ENCODE assay signal across 21 cellular contexts in genomic region chr5:39113354-39113953, GRCh38. TPM values are rescaled to one million over a fixed set of nuclear protein-coding genes. Genes with fewer than 3 reads are reported as not detected.
A peak's percentile ranks its signal among the peaks of the same experiment; 100 is the strongest.
DNase-seq lines count a peak whose midpoint lies in the region; ATAC-seq, FAIRE-seq and TF ChIP-seq lines count a peak whose summit lies in the region.
"Had no signal": no experiment of that assay in that cellular context is flagged by ENCODE, and none has a peak within 500 bp of the region (broad histone marks: within the 10 kb centered on the region; RNA-seq: fewer than 3 reads in every experiment).

No MANE protein-coding gene starts in this region.

- peaks cover 3% of the 10 kb centered on the region; the same call in 1 of the 2 replicates for H3K4me1 ChIP-seq in IMR-90 (ENCODE audit: control insufficient read depth, insufficient read depth, low read length)
- peaks cover 10 to 41% of the 10 kb centered on the region in 2 experiments for H3K4me1 ChIP-seq in K562 (replicated peaks in 1 of 2; ENCODE audit: control insufficient read depth in 2 of 2, insufficient read depth in 2 of 2, low read length in 2 of 2)
- H3K4me1 ChIP-seq: BLaER1 treated with 17β-estradiol and CSF1 and Interleukin-3, amounts not matched to agents 10 nM and 100 nM; Peyer's patch had no signal

- no peaks in the 10 kb centered on the region for H3K79me2 ChIP-seq in K562 (ENCODE audit: control insufficient read depth, insufficient read depth, low read length)

- TF ChIP-seq RAD21 in IMR-90 (IDR thresholded peaks at IDR 0.05; ENCODE audit: low read length) (no peak), K562 (CRISPR knock-in tag; conservative IDR thresholded peaks at IDR 0.05 in 1 of 2, IDR thresholded peaks at IDR 0.05 in 1 of 2) (no peak)

- BruUV-seq in IMR-90 (replicated peaks; lab: Mats Ljungman, UMichigan) = no TSS peak
- no TSS peak for BruUV-seq in K562 (replicated peaks; lab: Mats Ljungman, UMichigan)

- no peaks in the 10 kb centered on the region for H3K9me3 Mint-ChIP-seq in activated naive CD4-positive, alpha-beta T cell treated with anti-CD3 and anti-CD28 coated beads for 36 hours
- H3K9me3 Mint-ChIP-seq in type B pancreatic cell = no peaks in the 10 kb centered on the region
- H3K9me3 Mint-ChIP-seq: HFFc6 had no signal

- H3K36me3 Mint-ChIP-seq in activated naive CD4-positive, alpha-beta T cell treated with anti-CD3 and anti-CD28 coated beads for 36 hours (ENCODE audit: low read depth) = peaks cover 34% of the 10 kb centered on the region
- no peaks in the 10 kb centered on the region for H3K36me3 Mint-ChIP-seq in type B pancreatic cell

- H2AFZ ChIP-seq in IMR-90 (replicated peaks; ENCODE audit: low read length, poor library complexity) (no peak overlapping the region), K562 (ENCODE audit: low read depth, low read length) (peak overlapping the region; percentile 30; the same call in 1 of the 2 replicates)

- H3K27me3 ChIP-seq in IMR-90 (ENCODE audit: control insufficient read depth, insufficient read depth, low read length) = no peaks in the 10 kb centered on the region
- no peaks in the 10 kb centered on the region for H3K27me3 ChIP-seq in K562 (ENCODE audit: control insufficient read depth in 2 of 2, insufficient read depth in 2 of 2, low read length in 2 of 2)
- H3K27me3 ChIP-seq: BLaER1 treated with 17β-estradiol and CSF1 and Interleukin-3, amounts not matched to agents 10 nM and 100 nM; Peyer's patch had no signal

- H3K4ac ChIP-seq in IMR-90 (ENCODE audit: low read depth, low read length) = no peak overlapping the region

- no peak overlapping the region for H3K9ac ChIP-seq in IMR-90 (ENCODE audit: low read depth, low read length)
- H3K9ac ChIP-seq in K562 (ENCODE audit: insufficient read depth in 1 of 2, low read depth in 2 of 2, low read length in 2 of 2) = no peak overlapping the region
- H3K9ac ChIP-seq: BLaER1 treated with 17β-estradiol and CSF1 and Interleukin-3, amounts not matched to agents 10 nM and 100 nM had no signal

- no peak overlapping the region for H3K56ac ChIP-seq in IMR-90 (ENCODE audit: extremely low read depth, insufficient read depth, low read length)

- no peaks in the 10 kb centered on the region for H3K9me3 ChIP-seq in IMR-90 (ENCODE audit: control insufficient read depth, insufficient read depth, low read length)
- H3K9me3 ChIP-seq in K562 (replicated peaks; ENCODE audit: control insufficient read depth, insufficient read depth, low read depth, low read length) = no peaks in the 10 kb centered on the region
- H3K9me3 ChIP-seq: BLaER1 treated with 17β-estradiol and CSF1 and Interleukin-3, amounts not matched to agents 10 nM and 100 nM; Peyer's patch had no signal

- no peak overlapping the region for H2BK20ac ChIP-seq in IMR-90 (ENCODE audit: low read depth, low read length)

- TF ChIP-seq EP300 in K562 (IDR thresholded peaks at IDR 0.05; ENCODE audit: low read length) = no peak

- H3K23ac ChIP-seq in IMR-90 (ENCODE audit: low read depth, low read length) = no peak overlapping the region

- POLR2A ChIA-PET in IMR-90 (lab: Charles Lee; ENCODE audit: unreplicated experiment) (no interaction called here), K562 (lab: Yijun Ruan, JAX) (interaction anchor here (0.9 kb wide), 1 partner anchor 33 kb away, joined by 3 read pairs; no protein-coding TSS in a partner anchor)

- H3K4me2 ChIP-seq in IMR-90 (ENCODE audit: low read depth, low read length) (no peak overlapping the region), K562 (ENCODE audit: insufficient read depth, low read length) (no peak overlapping the region)
- H3K4me2 ChIP-seq: BLaER1 treated with 17β-estradiol and CSF1 and Interleukin-3, amounts not matched to agents 10 nM and 100 nM had no signal

- H3K4me1 Mint-ChIP-seq in activated naive CD4-positive, alpha-beta T cell treated with anti-CD3 and anti-CD28 coated beads for 36 hours (ENCODE audit: low read depth) = peaks cover 34% of the 10 kb centered on the region
- H3K4me1 Mint-ChIP-seq in type B pancreatic cell (ENCODE audit: unreplicated experiment) = no peaks in the 10 kb centered on the region

- FAIRE-seq in K562 (lab: Jason Lieb, UNC) = no peak
- FAIRE-seq: A204.1 had no signal

- no peak for DNase-seq in activated naive CD4-positive, alpha-beta T cell treated with anti-CD3 and anti-CD28 coated beads for 36 hours
- DNase-seq in activated naive CD4-positive, alpha-beta T cell (lab: John Stamatoyannopoulos, UW) = no peak
- DNase-seq in IMR-90 (peak; percentile 22), K562 (ENCODE audit: extremely low read depth in 1 of 4, low spot score in 3 of 4) (peak in 2 of 4 experiments; percentile 35 to 47), NOMO-1 (lab: John Stamatoyannopoulos, UW; ENCODE audit: unreplicated experiment in 2 of 2) (no peak), type B pancreatic cell (ENCODE audit: extremely low spot score, unreplicated experiment) (no peak), DMS79 (lab: John Stamatoyannopoulos, UW) (no peak)
- DNase-seq: DMS79 treated with DMSO at 0.1 percent for 48 hours, H7, HFFc6, Karpas-422, NCI-H1048, NCI-H1436, NCI-H2029, NCI-H345, NCI-H524 treated with DMSO at 0.1 percent for 48 hours, Peyer's patch had no signal

- no peak overlapping the region for H3K14ac ChIP-seq in IMR-90 (replicated peaks; ENCODE audit: low read depth, low read length)

- no peak overlapping the region for H2AK9ac ChIP-seq in IMR-90 (replicated peaks; ENCODE audit: low read depth, low read length, poor library complexity)

- H4K8ac ChIP-seq in IMR-90 (ENCODE audit: low read depth in 2 of 2, low read length in 2 of 2) = no peak overlapping the region

- H4K91ac ChIP-seq in IMR-90 (ENCODE audit: insufficient read depth, low read depth, low read length) = no peak overlapping the region

- H4K5ac ChIP-seq in IMR-90 (ENCODE audit: low read depth, low read length) = no peak overlapping the region

- no peaks in the 10 kb centered on the region for H3K79me1 ChIP-seq in IMR-90 (ENCODE audit: low read depth in 1 of 2, low read length in 2 of 2)

- H3K27me3 Mint-ChIP-seq in activated naive CD4-positive, alpha-beta T cell treated with anti-CD3 and anti-CD28 coated beads for 36 hours (ENCODE audit: low read depth) = no peaks in the 10 kb centered on the region
- peaks cover 5% of the 10 kb centered on the region for H3K27me3 Mint-ChIP-seq in type B pancreatic cell

- no peak overlapping the region for H2BK5ac ChIP-seq in IMR-90 (ENCODE audit: low read depth, low read length, poor library complexity, severe bottlenecking)

- H2AK5ac ChIP-seq in IMR-90 (ENCODE audit: low read depth, low read length) = no peak overlapping the region

- no peak overlapping the region for H3K4me3 ChIP-seq in IMR-90 (ENCODE audit: insufficient read depth, low read depth, low read length)
- H3K4me3 ChIP-seq in K562 = no peak overlapping the region
- H3K4me3 ChIP-seq: BLaER1 treated with 17β-estradiol and CSF1 and Interleukin-3, amounts not matched to agents 10 nM and 100 nM; Peyer's patch had no signal

- dilution Hi-C loops in IMR-90 (cut with HindIII; ENCODE audit: low sequenced_read_pairs, unreplicated experiment) = no loop called here

- H3K36me3 ChIP-seq in IMR-90 (ENCODE audit: control insufficient read depth, insufficient read depth, low read length) (no peaks in the 10 kb centered on the region), K562 (ENCODE audit: control insufficient read depth, insufficient read depth, low read length) (no peaks in the 10 kb centered on the region)
- H3K36me3 ChIP-seq: Peyer's patch had no signal

- no peak for TF ChIP-seq POLR2A in IMR-90 (IDR thresholded peaks at IDR 0.05; ENCODE audit: low read depth, low read length)
- TF ChIP-seq POLR2A in K562 (conservative IDR thresholded peaks at IDR 0.05) = no peak

- no peak overlapping the region for H3K4me3 Mint-ChIP-seq in activated naive CD4-positive, alpha-beta T cell treated with anti-CD3 and anti-CD28 coated beads for 36 hours
- no peak overlapping the region for H3K4me3 Mint-ChIP-seq in type B pancreatic cell
- H3K4me3 Mint-ChIP-seq: HFFc6 had no signal

- no peak overlapping the region for H2BK15ac ChIP-seq in IMR-90 (ENCODE audit: low read depth, low read length)

- TF ChIP-seq CTCF in IMR-90 (conservative IDR thresholded peaks at IDR 0.05; ENCODE audit: low read depth, low read length) (no peak), K562 (IDR thresholded peaks at IDR 0.05 in 2 of 3, conservative IDR thresholded peaks at IDR 0.05 in 1 of 3; ENCODE audit: insufficient read depth in 2 of 3, low read depth in 1 of 3, low read length in 3 of 3) (no peak), type B pancreatic cell (conservative IDR thresholded peaks at IDR 0.05) (no peak)

- no CpG with 5 or more reads among the region's 4 CpGs for WGBS in IMR-90 (ENCODE audit: extremely low coverage in 2 of 2, insufficient read length in 1 of 2), 2 experiments
- 33% methylated on average over 4 of the region's 4 CpGs for WGBS in K562 (ENCODE audit: insufficient coverage, low coverage, missing lambda C conversion rate)

- CTCF ChIA-PET in activated naive CD4-positive, alpha-beta T cell treated with anti-CD3 and anti-CD28 coated beads for 36 hours (lab: Charles Lee) = interaction anchor here (0.9 kb wide), 1 partner anchor 24 kb away, joined by 3 read pairs; no protein-coding TSS in a partner anchor
- CTCF ChIA-PET in IMR-90 (lab: Yijun Ruan, JAX) = no interaction called here
- CTCF ChIA-PET in K562 (lab: Yijun Ruan, JAX; ENCODE audit: low intra/inter-chr PET ratio) = no interaction called here

- no peak for ATAC-seq in IMR-90 (ENCODE audit: low read depth)
- peak; percentile 19; the same call in 1 of the 3 replicates for ATAC-seq in K562
- ATAC-seq in GM19328 (IDR thresholded peaks at IDR 0.05; ENCODE audit: unreplicated experiment) = no peak
- ATAC-seq: Right ventricle myocardium inferior had no signal

- H3K27ac Mint-ChIP-seq in activated naive CD4-positive, alpha-beta T cell treated with anti-CD3 and anti-CD28 coated beads for 36 hours = peak overlapping the region; percentile 22
- no peak overlapping the region for H3K27ac Mint-ChIP-seq in type B pancreatic cell
- H3K27ac Mint-ChIP-seq: HFFc6 had no signal

- intact Hi-C loops in activated naive CD4-positive, alpha-beta T cell treated with anti-CD3 and anti-CD28 coated beads for 36 hours (cut with micrococcal nuclease) = no loop called here
- intact Hi-C loops in IMR-90 (cut with micrococcal nuclease) = no loop called here
- intact Hi-C loops in K562 (cut with micrococcal nuclease) = no loop called here

- H3K18ac ChIP-seq in IMR-90 (ENCODE audit: low read depth, low read length) = no peak overlapping the region

- no peaks in the 10 kb centered on the region for H4K20me1 ChIP-seq in IMR-90 (ENCODE audit: insufficient read depth, low read length)
- no peaks in the 10 kb centered on the region for H4K20me1 ChIP-seq in K562 (replicated peaks; ENCODE audit: control insufficient read depth, insufficient read depth, low read length)

- H2BK120ac ChIP-seq in IMR-90 (ENCODE audit: low read depth, low read length) = no peak overlapping the region

- H3K9me1 ChIP-seq in IMR-90 (ENCODE audit: insufficient read depth, low read length) (no peaks in the 10 kb centered on the region), K562 (ENCODE audit: control insufficient read depth, insufficient read depth, low read length) (no peaks in the 10 kb centered on the region)

- H3K27ac ChIP-seq in IMR-90 (ENCODE audit: insufficient read depth, low read length) (no peak overlapping the region), K562 (ENCODE audit: extremely low read depth, low read depth, low read length) (peak overlapping the region; percentile 30; the same call in 2 of the 3 replicates)
- H3K27ac ChIP-seq: BLaER1 treated with 17β-estradiol and CSF1 and Interleukin-3, amounts not matched to agents 10 nM and 100 nM; Peyer's patch had no signal

- in situ Hi-C loops in IMR-90 (cut with MboI; ENCODE audit: low sequenced_read_pairs) = no loop called here
- in situ Hi-C loops in K562 (cut with MboI) = no loop called here

RNA-seq across cellular contexts. Expression of gene RICTOR, which starts 39.3 kb away (rescaled TPM):
- total RNA-seq in activated naive CD4-positive, alpha-beta T cell treated with anti-CD3 and anti-CD28 coated beads for 36 hours = 10 to 100 TPM; 25.0 to 26.1 TPM
- total RNA-seq in IMR-90 (2012; rRNA removed) (35.7 and 45.0 TPM in 2 replicates), K562 (2014; rRNA removed) (18.1 and 22.6 TPM in 2 replicates), K562 (2014; rRNA removed; fragmentation: Illumina TruSeq; extraction: Trizol) (37.6 and 47.4 TPM in 2 replicates), K562 (2015; rRNA removed; fragmentation: Illumina TruSeq; extraction: Trizol) (32.3 and 35.2 TPM in 2 replicates), K562 (2021) (41.0 and 43.2 TPM in 2 replicates), type B pancreatic cell (ENCODE audit: low replicate concordance) (30.1 and 31.8 TPM in 2 replicates)
- polyA plus RNA-seq in IMR-90 (2012; rRNA removed) (2.8 and 4.1 TPM in 2 replicates), K562 (2011; rRNA removed) (31.7 and 46.6 TPM in 2 replicates), K562 (2014; fragmentation: Illumina TruSeq; extraction: Trizol) (18.8 and 19.7 TPM in 2 replicates), K562 (2014; fragmentation: Nextera tagmentation; extraction: Ambion mirVana) (10 to 100 TPM; 13.9 to 15.9 TPM), K562 (2014; rRNA removed) (14.2 and 17.0 TPM in 2 replicates)
- polyA plus RNA-seq in IMR-90 (2012; cell fraction: cytosol; rRNA removed) = 0.29 and 0.67 TPM in 2 replicates
- polyA plus RNA-seq in IMR-90 (2012; cell fraction: nucleus; rRNA removed; ENCODE audit: low replicate concordance) = 1.7 and 19.0 TPM in 2 replicates
- 131 and 332 TPM in 2 replicates for total RNA-seq in K562 (2011; cell fraction: chromatin; rRNA removed; ENCODE audit: low replicate concordance)
- 38.0 and 56.7 TPM in 2 replicates for total RNA-seq in K562 (2011; cell fraction: nucleolus; rRNA removed)
- 86.9 and 126 TPM in 2 replicates for total RNA-seq in K562 (2011; cell fraction: nucleoplasm; rRNA removed)
- 9.1 and 16.2 TPM in 2 replicates for polyA plus RNA-seq in K562 (2011; cell fraction: cytosol; rRNA removed)
- 58.1 and 62.5 TPM in 2 replicates for polyA plus RNA-seq in K562 (2011; cell fraction: nucleus; rRNA removed)
- polyA plus RNA-seq in K562 (2012) = 11.7 and 13.1 TPM in 2 replicates
- 205 and 242 TPM in 2 replicates for polyA minus RNA-seq in K562 (2011; rRNA and poly(A)+ RNA removed)
- polyA minus RNA-seq in K562 (2011; cell fraction: cytosol; rRNA and poly(A)+ RNA removed) = 41.3 and 55.6 TPM in 2 replicates
- 123 and 176 TPM in 2 replicates for polyA minus RNA-seq in K562 (2011; cell fraction: nucleus; rRNA and poly(A)+ RNA removed)
